ENCODE assay signal across 23 cellular contexts in the genomic region with DNA sequence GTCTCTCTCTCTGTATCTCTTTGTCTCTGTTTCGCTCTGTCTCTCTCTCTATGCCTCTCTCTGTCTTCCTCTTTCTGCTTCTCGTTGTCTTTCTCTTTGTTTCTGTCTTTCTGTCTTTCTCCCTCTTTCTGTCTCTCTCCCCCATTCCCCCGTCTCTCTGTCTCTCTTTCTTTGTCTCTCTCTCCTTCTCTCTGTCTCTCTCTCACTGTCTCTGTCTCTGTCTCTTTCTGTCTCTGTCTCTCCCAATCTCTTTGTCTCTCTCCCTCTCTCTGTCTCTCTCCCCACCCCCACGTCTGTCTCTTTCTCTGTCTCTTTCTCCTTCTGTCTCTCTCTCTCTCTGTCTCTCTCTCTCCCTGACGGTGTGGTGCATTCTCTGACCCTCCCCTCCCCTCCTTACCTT.
A peak's percentile ranks its signal among the peaks of the same experiment; 100 is the strongest.
DNase-seq lines count a peak whose midpoint lies in the region; ATAC-seq, FAIRE-seq and TF ChIP-seq lines count a peak whose summit lies in the region.
"Had no signal": no experiment of that assay in that cellular context is flagged by ENCODE, and none has a peak within 500 bp of the region (broad histone marks: within the 10 kb centered on the region; RNA-seq: fewer than 3 reads in every experiment).

No MANE protein-coding gene starts in this region.

- H3K4me2 ChIP-seq in IMR-90 (ENCODE audit: low read depth, low read length), result no peak overlapping the region
- H3K4me2 ChIP-seq: SK-N-SH had no signal

- H3K27ac ChIP-seq in IMR-90 (ENCODE audit: insufficient read depth, low read length), result peak overlapping the region; percentile 65; the same call in 1 of the 2 replicates
- H3K27ac ChIP-seq in epithelial cell of prostate, result peak overlapping the region; percentile 98
- peak overlapping the region; percentile 93 for H3K27ac ChIP-seq in neutrophil

- peaks cover 6% of the 10 kb centered on the region; the same call in 1 of the 2 replicates for H3K4me1 ChIP-seq in Caco-2
- peaks cover 16% of the 10 kb centered on the region for H3K4me1 ChIP-seq in IMR-90 (ENCODE audit: control insufficient read depth, insufficient read depth, low read length)
- peaks cover 84 to 88% of the 10 kb centered on the region in 2 experiments for H3K4me1 ChIP-seq in neutrophil (ENCODE audit: control insufficient read depth in 1 of 2, insufficient read depth in 1 of 2, low read depth in 1 of 2, low read length in 1 of 2)

- no peaks in the 10 kb centered on the region for H3K27me3 Mint-ChIP-seq in Caco-2 (ENCODE audit: insufficient read depth, unreplicated experiment)

- peak overlapping the region; percentile 90 for H4K5ac ChIP-seq in IMR-90 (ENCODE audit: low read depth, low read length)

- POLR2A ChIA-PET in Caco-2 (lab: Charles Lee) (no interaction called here), IMR-90 (lab: Charles Lee; ENCODE audit: unreplicated experiment) (no interaction called here)

- no peak for ATAC-seq in IMR-90 (ENCODE audit: low read depth)
- ATAC-seq in HG02588 (IDR thresholded peaks at IDR 0.05; ENCODE audit: unreplicated experiment), result no peak
- ATAC-seq: K562 had no signal

- H2BK120ac ChIP-seq in IMR-90 (ENCODE audit: low read depth, low read length), result peak overlapping the region; percentile 84

- peak overlapping the region; percentile 82 for H3K14ac ChIP-seq in IMR-90 (replicated peaks; ENCODE audit: low read depth, low read length)

- peaks cover 14% of the 10 kb centered on the region for H3K9me1 ChIP-seq in IMR-90 (ENCODE audit: insufficient read depth, low read length)

- H3K4me1 Mint-ChIP-seq in Caco-2 (ENCODE audit: low read depth, unreplicated experiment), result peaks cover 7% of the 10 kb centered on the region

- H3K4me3 ChIP-seq in Caco-2 (ENCODE audit: low read depth, low read length) (no peak overlapping the region), IMR-90 (ENCODE audit: insufficient read depth, low read depth, low read length) (no peak overlapping the region), neutrophil (ENCODE audit: low read depth in 1 of 2, low read length in 1 of 2) (peak overlapping the region; percentile 36 to 64)
- H3K4me3 ChIP-seq: K562 had no signal

- DNase-seq in Caco-2, result no peak
- no peak for DNase-seq in IMR-90
- no peak for DNase-seq in epithelial cell of prostate (ENCODE audit: low read depth, low spot score)
- DNase-seq in frontal cortex (ENCODE audit: low spot score in 2 of 2), result no peak
- DNase-seq in globus pallidus (ENCODE audit: low spot score), result no peak
- DNase-seq in cortex of kidney (lab: John Stamatoyannopoulos, UW), result no peak
- DNase-seq: DMS 273 treated with DMSO at 0.1 percent for 48 hours, DMS79 treated with DMSO at 0.1 percent for 48 hours, H7, MM.1S, NCI-H1048, NCI-H1417 treated with DMSO at 0.1 percent for 48 hours, NCI-H187, NCI-H446, NCI-H526, OCI-M1, SIG-M5, SK-N-SH had no signal

- intact Hi-C loops in Caco-2 (cut with micrococcal nuclease; ENCODE audit: unreplicated experiment) (no loop called here), IMR-90 (cut with micrococcal nuclease) (no loop called here)

- no peaks in the 10 kb centered on the region for H3K9me3 Mint-ChIP-seq in Caco-2 (ENCODE audit: unreplicated experiment)

- H2BK5ac ChIP-seq in IMR-90 (ENCODE audit: low read depth, low read length, poor library complexity, severe bottlenecking), result peak overlapping the region; percentile 47

- dilution Hi-C loops in IMR-90 (cut with HindIII; ENCODE audit: low sequenced_read_pairs, unreplicated experiment), result no loop called here

- H4K8ac ChIP-seq in IMR-90 (ENCODE audit: low read depth in 2 of 2, low read length in 2 of 2), result peak overlapping the region; percentile 3 to 83; a peak in 3 of 4 replicates

- no TSS peak for BruUV-seq in Caco-2 (replicated peaks; lab: Mats Ljungman, UMichigan)
- BruUV-seq in IMR-90 (replicated peaks; lab: Mats Ljungman, UMichigan), result no TSS peak

- no peak for TF ChIP-seq RAD21 in IMR-90 (IDR thresholded peaks at IDR 0.05; ENCODE audit: low read length)

- H2BK20ac ChIP-seq in IMR-90 (ENCODE audit: low read depth, low read length), result peak overlapping the region; percentile 80

- CTCF ChIA-PET in Caco-2 (lab: Charles Lee) (no interaction called here), IMR-90 (lab: Yijun Ruan, JAX) (no interaction called here)

- 95% methylated on average over 3 of the region's 5 CpGs; no CpG with 5 or more reads in 1 of the 2 experiments for WGBS in IMR-90 (ENCODE audit: extremely low coverage in 2 of 2, insufficient read length in 1 of 2), 2 experiments

- peaks cover 3% of the 10 kb centered on the region; the same call in 1 of the 2 replicates for H4K20me1 ChIP-seq in IMR-90 (ENCODE audit: insufficient read depth, low read length)

- no peak overlapping the region for H3K9ac ChIP-seq in IMR-90 (ENCODE audit: low read depth, low read length)
- H3K9ac ChIP-seq: SK-N-SH had no signal

- peak overlapping the region; percentile 75 for H3K18ac ChIP-seq in IMR-90 (ENCODE audit: low read depth, low read length)

- H3K36me3 Mint-ChIP-seq in Caco-2 (ENCODE audit: insufficient read depth, unreplicated experiment), result no peaks in the 10 kb centered on the region

- peak overlapping the region; percentile 98; the same call in 2 of the 3 replicates for H2BK15ac ChIP-seq in IMR-90 (ENCODE audit: low read depth, low read length)

- peak overlapping the region; percentile 86 for H3K27ac Mint-ChIP-seq in Caco-2 (ENCODE audit: unreplicated experiment)
- H3K27ac Mint-ChIP-seq: B cell had no signal

- TF ChIP-seq CTCF in Caco-2 (IDR thresholded peaks at IDR 0.05; ENCODE audit: insufficient read depth in 1 of 2, low read depth in 1 of 2, low read length in 1 of 2, severe bottlenecking in 1 of 2, unreplicated experiment in 1 of 2) (no peak), IMR-90 (conservative IDR thresholded peaks at IDR 0.05; ENCODE audit: low read depth, low read length) (no peak), neutrophil (IDR thresholded peaks at IDR 0.05) (no peak)

- peak overlapping the region; percentile 91 for H3K4ac ChIP-seq in IMR-90 (ENCODE audit: low read depth, low read length)

- H3K36me3 ChIP-seq in Caco-2 (ENCODE audit: control insufficient read depth, insufficient read depth, low read length) (no peaks in the 10 kb centered on the region), IMR-90 (ENCODE audit: control insufficient read depth, insufficient read depth, low read length) (no peaks in the 10 kb centered on the region), neutrophil (no peaks in the 10 kb centered on the region)

- peak overlapping the region; percentile 99 for H2AK5ac ChIP-seq in IMR-90 (ENCODE audit: low read depth, low read length)

- H3K27me3 ChIP-seq in Caco-2 (replicated peaks; ENCODE audit: control insufficient read depth, insufficient read depth, low read length) (no peaks in the 10 kb centered on the region), IMR-90 (ENCODE audit: control insufficient read depth, insufficient read depth, low read length) (no peaks in the 10 kb centered on the region), neutrophil (no peaks in the 10 kb centered on the region)

- FAIRE-seq in frontal cortex (lab: Jason Lieb, UNC), result no peak
- FAIRE-seq: A204.1, K562 had no signal

- H3K23ac ChIP-seq in IMR-90 (ENCODE audit: low read depth, low read length), result peak overlapping the region; percentile 66; the same call in 1 of the 2 replicates

- H3K56ac ChIP-seq in IMR-90 (ENCODE audit: extremely low read depth, insufficient read depth, low read length), result no peak overlapping the region

- peak overlapping the region; percentile 55 for H3K4me3 Mint-ChIP-seq in Caco-2 (ENCODE audit: unreplicated experiment)
- H3K4me3 Mint-ChIP-seq: B cell had no signal

- H3K9me3 ChIP-seq in Caco-2, result no peaks in the 10 kb centered on the region
- H3K9me3 ChIP-seq in IMR-90 (ENCODE audit: control insufficient read depth, insufficient read depth, low read length), result peaks cover 2% of the 10 kb centered on the region; the same call in 1 of the 2 replicates
- no peaks in the 10 kb centered on the region for H3K9me3 ChIP-seq in neutrophil
- H3K9me3 ChIP-seq: SK-N-SH had no signal

- H2AFZ ChIP-seq in IMR-90 (replicated peaks; ENCODE audit: low read length, poor library complexity), result peak overlapping the region; percentile 59

- peak overlapping the region; percentile 96 for H4K91ac ChIP-seq in IMR-90 (ENCODE audit: insufficient read depth, low read depth, low read length)

- no peak overlapping the region for H2AK9ac ChIP-seq in IMR-90 (replicated peaks; ENCODE audit: low read depth, low read length, poor library complexity)

- in situ Hi-C loops in IMR-90 (cut with MboI; ENCODE audit: low sequenced_read_pairs), result no loop called here

- TF ChIP-seq POLR2A in IMR-90 (IDR thresholded peaks at IDR 0.05; ENCODE audit: low read depth, low read length), result no peak

- H3K79me1 ChIP-seq in IMR-90 (ENCODE audit: low read depth in 1 of 2, low read length in 2 of 2), result peaks cover 5 to 18% of the 10 kb centered on the region in 2 experiments; a peak in 3 of 4 replicates

TF ChIP-seq in IMR-90, 13 proteins besides CTCF, POLR2A, EP300 and RAD21:
- TF ChIP-seq, protein P1, sequence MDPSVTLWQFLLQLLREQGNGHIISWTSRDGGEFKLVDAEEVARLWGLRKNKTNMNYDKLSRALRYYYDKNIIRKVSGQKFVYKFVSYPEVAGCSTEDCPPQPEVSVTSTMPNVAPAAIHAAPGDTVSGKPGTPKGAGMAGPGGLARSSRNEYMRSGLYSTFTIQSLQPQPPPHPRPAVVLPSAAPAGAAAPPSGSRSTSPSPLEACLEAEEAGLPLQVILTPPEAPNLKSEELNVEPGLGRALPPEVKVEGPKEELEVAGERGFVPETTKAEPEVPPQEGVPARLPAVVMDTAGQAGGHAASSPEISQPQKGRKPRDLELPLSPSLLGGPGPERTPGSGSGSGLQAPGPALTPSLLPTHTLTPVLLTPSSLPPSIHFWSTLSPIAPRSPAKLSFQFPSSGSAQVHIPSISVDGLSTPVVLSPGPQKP (IDR thresholded peaks at IDR 0.05; ENCODE audit: borderline replicate concordance, low read depth, low read length), result no peak
- no peak for TF ChIP-seq MXI1 (IDR thresholded peaks at IDR 0.05; ENCODE audit: borderline replicate concordance, low read depth, low read length)
- TF ChIP-seq, protein P2, sequence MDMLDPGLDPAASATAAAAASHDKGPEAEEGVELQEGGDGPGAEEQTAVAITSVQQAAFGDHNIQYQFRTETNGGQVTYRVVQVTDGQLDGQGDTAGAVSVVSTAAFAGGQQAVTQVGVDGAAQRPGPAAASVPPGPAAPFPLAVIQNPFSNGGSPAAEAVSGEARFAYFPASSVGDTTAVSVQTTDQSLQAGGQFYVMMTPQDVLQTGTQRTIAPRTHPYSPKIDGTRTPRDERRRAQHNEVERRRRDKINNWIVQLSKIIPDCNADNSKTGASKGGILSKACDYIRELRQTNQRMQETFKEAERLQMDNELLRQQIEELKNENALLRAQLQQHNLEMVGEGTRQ (IDR thresholded peaks at IDR 0.05; ENCODE audit: low read depth, low read length), result no peak

Comparison
In these comparisons a context has a peak if more than half of its experiments do, and no peak if none do; other contexts are left out.
1. H3K4me3 ChIP-seq: peak in neutrophil (2 of 2); none in Caco-2 (single experiment) and IMR-90 (single experiment).
2. Peak in every context shown above with its lines, with median percentiles within 50 percentile points of each other: H3K27ac ChIP-seq.